In genomic region chr12:3132636-3133409, GRCh38 we compare ENCODE assay signal across 12 cellular contexts. TPM values are rescaled to one million over a fixed set of nuclear protein-coding genes. Genes with fewer than 3 reads are reported as not detected.
DNase-seq lines count a peak whose midpoint lies in the region; ATAC-seq and TF ChIP-seq lines count a peak whose summit lies in the region.
"Had no signal": no experiment of that assay in that cellular context is flagged by ENCODE, and none has a peak within 500 bp of the region (broad histone marks: within the 10 kb centered on the region; RNA-seq: fewer than 3 reads in every experiment).

No MANE protein-coding gene starts in this region.

- no peak overlapping the region for H3K4me3 Mint-ChIP-seq in activated CD8-positive, alpha-beta T cell treated with anti-CD3 and anti-CD28 coated beads, Interleukin-2, amount 10 ng/mL, durations not matched to agents 7 days and 5 days
- H3K4me3 Mint-ChIP-seq: activated T-cell treated with anti-CD3 and anti-CD28 coated beads, Interleukin-2, amount 50 U/mL, for 4 hours had no signal

- H3K36me3 ChIP-seq in BE2C (no peaks in the 10 kb centered on the region), lung (ENCODE audit: control insufficient read depth in 2 of 2, insufficient read depth in 2 of 2, low read length in 2 of 2) (no peaks in the 10 kb centered on the region)
- H3K36me3 ChIP-seq: prostate gland had no signal

- POLR2A ChIA-PET in activated CD8-positive, alpha-beta T cell treated with anti-CD3 and anti-CD28 coated beads, Interleukin-2, amount 10 ng/mL, durations not matched to agents 7 days and 5 days (lab: Charles Lee), result no interaction called here

- H3K36me3 Mint-ChIP-seq in activated CD8-positive, alpha-beta T cell treated with anti-CD3 and anti-CD28 coated beads, Interleukin-2, amount 10 ng/mL, durations not matched to agents 7 days and 5 days (ENCODE audit: low read depth), result no peaks in the 10 kb centered on the region

- CTCF ChIA-PET in activated CD8-positive, alpha-beta T cell treated with anti-CD3 and anti-CD28 coated beads, Interleukin-2, amount 10 ng/mL, durations not matched to agents 7 days and 5 days (lab: Charles Lee), result interaction anchor here (5.1 kb wide), 1 partner anchor 143 kb away, joined by 36 read pairs; no protein-coding TSS in a partner anchor

- H3K4me3 ChIP-seq in BE2C (ENCODE audit: low read depth, low read length) (no peak overlapping the region), fibroblast of mammary gland (ENCODE audit: control insufficient read depth, low read depth, low read length) (no peak overlapping the region), lung (no peak overlapping the region)
- H3K4me3 ChIP-seq: prostate gland had no signal

- H3K27ac Mint-ChIP-seq in activated CD8-positive, alpha-beta T cell treated with anti-CD3 and anti-CD28 coated beads, Interleukin-2, amount 10 ng/mL, durations not matched to agents 7 days and 5 days, result no peak overlapping the region

- H3K4me1 Mint-ChIP-seq in activated CD8-positive, alpha-beta T cell treated with anti-CD3 and anti-CD28 coated beads, Interleukin-2, amount 10 ng/mL, durations not matched to agents 7 days and 5 days (ENCODE audit: low read depth), result peaks cover 21% of the 10 kb centered on the region

- H3K9me3 ChIP-seq in BE2C, result no peaks in the 10 kb centered on the region
- H3K9me3 ChIP-seq in lung (ENCODE audit: control insufficient read depth in 2 of 2, insufficient read depth in 1 of 2, low read length in 1 of 2), result no peaks in the 10 kb centered on the region
- H3K9me3 ChIP-seq: prostate gland had no signal

- TF ChIP-seq CTCF in BE2C (IDR thresholded peaks at IDR 0.05; ENCODE audit: low read depth, low read length) (no peak), fibroblast of mammary gland (conservative IDR thresholded peaks at IDR 0.05; ENCODE audit: control insufficient read depth, insufficient read depth, low read depth, low read length) (no peak), lung (IDR thresholded peaks at IDR 0.05; ENCODE audit: control extremely low read depth, extremely low read depth) (no peak)

- H3K9me3 Mint-ChIP-seq in activated CD8-positive, alpha-beta T cell treated with anti-CD3 and anti-CD28 coated beads, Interleukin-2, amount 10 ng/mL, durations not matched to agents 7 days and 5 days (ENCODE audit: insufficient read depth), result no peaks in the 10 kb centered on the region

- DNase-seq in BE2C, result peak; percentile 34
- peak; percentile 76 for DNase-seq in RPMI7951 (ENCODE audit: low read depth)
- peak; percentile 67 for DNase-seq in fibroblast of mammary gland (ENCODE audit: low read depth)
- no peak for DNase-seq in lung (ENCODE audit: low spot score)
- no peak for DNase-seq in SHP77 (lab: John Stamatoyannopoulos, UW)
- DNase-seq in activated CD8-positive, alpha-beta T cell treated with anti-CD3 and anti-CD28 coated beads, Interleukin-2, amount 10 ng/mL, durations not matched to agents 7 days and 5 days, result no peak
- DNase-seq in LoVo (ENCODE audit: low spot score), result no peak
- DNase-seq: activated T-cell treated with anti-CD3 and anti-CD28 coated beads, Interleukin-2, amount 50 U/mL, for 4 hours; C1 segment of cervical spinal cord; NCI-H1417 had no signal

- H3K27me3 ChIP-seq in BE2C (no peaks in the 10 kb centered on the region), lung (ENCODE audit: control insufficient read depth, insufficient read depth) (no peaks in the 10 kb centered on the region)

- peaks cover 45% of the 10 kb centered on the region for H3K27me3 Mint-ChIP-seq in activated CD8-positive, alpha-beta T cell treated with anti-CD3 and anti-CD28 coated beads, Interleukin-2, amount 10 ng/mL, durations not matched to agents 7 days and 5 days (ENCODE audit: low read depth)

- WGBS in lung, 2 donors, result 51 to 57% methylated on average over 21 of the region's 21 CpGs

- H3K4me1 ChIP-seq in BE2C (peaks cover 13% of the 10 kb centered on the region), lung (ENCODE audit: control insufficient read depth in 2 of 2, insufficient read depth in 2 of 2, low read length in 2 of 2) (peaks cover 13 to 26% of the 10 kb centered on the region in 2 donors)

- ATAC-seq in lung (ENCODE audit: insufficient read depth, low FRiP score) (no peak), GM18502 (IDR thresholded peaks at IDR 0.05; ENCODE audit: poor library complexity, unreplicated experiment) (no peak)
- ATAC-seq in activated CD8-positive, alpha-beta T cell treated with anti-CD3 and anti-CD28 coated beads, Interleukin-2, amount 10 ng/mL, durations not matched to agents 7 days and 5 days, result no peak
- ATAC-seq: activated T-cell treated with anti-CD3 and anti-CD28 coated beads, Interleukin-2, amount 50 U/mL, for 4 hours had no signal

- H3K27ac ChIP-seq in lung (ENCODE audit: low read depth in 1 of 2, low read length in 1 of 2), result peak overlapping the region; percentile 60 to 73
- H3K27ac ChIP-seq: prostate gland had no signal

RNA-seq across cellular contexts. Expression of gene TSPAN9, which starts 55.6 kb away (rescaled TPM):
- 192 TPM for polyA plus RNA-seq in BE2C (2012; ENCODE audit: insufficient read depth, insufficient read length, low read depth)
- 37.6 and 42.0 TPM in 2 replicates for total RNA-seq in RPMI7951 (2014; rRNA removed; shearing (Covaris generic))
- total RNA-seq in lung, result 10 to 100 TPM; 40.1 to 72.3 TPM
- polyA plus RNA-seq in lung, result 10 to 100 TPM; 23.0 to 27.7 TPM
- total RNA-seq in activated CD8-positive, alpha-beta T cell treated with anti-CD3 and anti-CD28 coated beads, Interleukin-2, amount 10 ng/mL, durations not matched to agents 7 days and 5 days, result not detected

Comparison
In these comparisons a context has a peak if more than half of its experiments do, and no peak if none do; other contexts are left out.
1. DNase-seq: peak in BE2C (single experiment), RPMI7951 (single experiment) and fibroblast of mammary gland (single experiment); none in lung (single experiment), SHP77 (0 of 2), activated CD8-positive, alpha-beta T cell treated with anti-CD3 and anti-CD28 coated beads, Interleukin-2, amount 10 ng/mL, durations not matched to agents 7 days and 5 days (single experiment) and LoVo (single experiment).
2. RNA of gene TSPAN9, which starts 55.6 kb away (total RNA-seq): 40.1 to 72.3 TPM in lung and 37.6 to 42.0 TPM in RPMI7951; not detected in activated CD8-positive, alpha-beta T cell treated with anti-CD3 and anti-CD28 coated beads, Interleukin-2, amount 10 ng/mL, durations not matched to agents 7 days and 5 days; every median in the first group is over 10 times any median in the second.